Comparison of ENCODE assay signal across 1 cellular context in genomic region chr16:67226804-67227566, GRCh38.
A peak's percentile ranks its signal among the peaks of the same experiment; 100 is the strongest.
TF ChIP-seq lines count a peak whose summit lies in the region.

Gene TMEM208 (plus strand): TSS chr16:67227130. CDS start chr16:67227219, 89 bp downstream.

TF ChIP-seq in HEK293, 187 proteins besides CTCF, POLR2A, EP300 and RAD21 (continued from another document and continues in another):
- TF ChIP-seq ZNF148 (tag by site-specific recombination; IDR thresholded peaks at IDR 0.05; ENCODE audit: borderline replicate concordance), result no peak
- no peak for TF ChIP-seq ZNF157 (tag by site-specific recombination; IDR thresholded peaks at IDR 0.05)
- TF ChIP-seq ZNF560 (tag by site-specific recombination; IDR thresholded peaks at IDR 0.05; ENCODE audit: borderline replicate concordance), result no peak
- no peak for TF ChIP-seq ZNF280D (tag by site-specific recombination; IDR thresholded peaks at IDR 0.05)
- no peak for TF ChIP-seq ZNF302 (tag by site-specific recombination; IDR thresholded peaks at IDR 0.05; ENCODE audit: low read depth)
- TF ChIP-seq ZNF211 (tag by site-specific recombination; IDR thresholded peaks at IDR 0.05; ENCODE audit: low read depth), result no peak
- TF ChIP-seq ZNF26 (tag by site-specific recombination; IDR thresholded peaks at IDR 0.05), result no peak
- TF ChIP-seq ZNF16 (tag by site-specific recombination; IDR thresholded peaks at IDR 0.05; ENCODE audit: low read depth), result no peak
- TF ChIP-seq KLF16 (tag by site-specific recombination; IDR thresholded peaks at IDR 0.05), result peak; percentile 94
- no peak for TF ChIP-seq ZNF133 (tag by site-specific recombination; IDR thresholded peaks at IDR 0.05)
- TF ChIP-seq ZNF670 (tag by site-specific recombination; IDR thresholded peaks at IDR 0.05; ENCODE audit: low read depth), result no peak
- no peak; the same call in 1 of the 2 replicates for TF ChIP-seq ELK4 (IDR thresholded peaks at IDR 0.05; ENCODE audit: borderline replicate concordance, low read depth, low read length)
- TF ChIP-seq ZNF214 (tag by site-specific recombination; IDR thresholded peaks at IDR 0.05; ENCODE audit: borderline replicate concordance), result no peak
- TF ChIP-seq ZNF174 (tag by site-specific recombination; IDR thresholded peaks at IDR 0.05), result no peak
- no peak for TF ChIP-seq AEBP2 (tag by site-specific recombination; IDR thresholded peaks at IDR 0.05; ENCODE audit: borderline replicate concordance)
- TF ChIP-seq ZBTB21 (tag by site-specific recombination; IDR thresholded peaks at IDR 0.05), result peak; percentile 81; the same call in 1 of the 2 replicates
- TF ChIP-seq ZNF18 (tag by site-specific recombination; IDR thresholded peaks at IDR 0.05), result no peak
- no peak for TF ChIP-seq ZNF654 (tag by site-specific recombination; IDR thresholded peaks at IDR 0.05; ENCODE audit: low read depth)
- 0 out of 2 replicates have a peak, but pooled peaks have one; percentile 9 for TF ChIP-seq ZSCAN5A (tag by site-specific recombination; IDR thresholded peaks at IDR 0.05)
- TF ChIP-seq ZNF585B (tag by site-specific recombination; IDR thresholded peaks at IDR 0.05), result no peak
- no peak for TF ChIP-seq HOXC10 (CRISPR knock-in tag; IDR thresholded peaks at IDR 0.05)
- TF ChIP-seq ZNF792 (tag by site-specific recombination; IDR thresholded peaks at IDR 0.05), result 0 out of 2 replicates have a peak, but pooled peaks have one; percentile 28
- no peak for TF ChIP-seq ZSCAN30 (tag by site-specific recombination; IDR thresholded peaks at IDR 0.05)
- no peak for TF ChIP-seq ZNF292 (tag by site-specific recombination; IDR thresholded peaks at IDR 0.05; ENCODE audit: borderline replicate concordance, low read depth)
- no peak for TF ChIP-seq ZNF426 (tag by site-specific recombination; IDR thresholded peaks at IDR 0.05)
- TF ChIP-seq PRDM10 (tag by site-specific recombination; IDR thresholded peaks at IDR 0.05), result peak; percentile 40
- TF ChIP-seq ZNF416 (tag by site-specific recombination; IDR thresholded peaks at IDR 0.05), result no peak
- TF ChIP-seq BCL11B (tag by site-specific recombination; IDR thresholded peaks at IDR 0.05; ENCODE audit: low read depth), result no peak
- no peak for TF ChIP-seq REST (tag by site-specific recombination; IDR thresholded peaks at IDR 0.05)
- TF ChIP-seq ZBTB7A (tag by site-specific recombination; IDR thresholded peaks at IDR 0.05; ENCODE audit: low read depth), result no peak
- no peak for TF ChIP-seq ZNF341 (tag by site-specific recombination; IDR thresholded peaks at IDR 0.05; ENCODE audit: low read depth)
- TF ChIP-seq ZNF645 (tag by site-specific recombination; IDR thresholded peaks at IDR 0.05), result no peak
- peak; percentile 60 for TF ChIP-seq ZEB2 (tag by site-specific recombination; IDR thresholded peaks at IDR 0.05)
- TF ChIP-seq ZNF76 (tag by site-specific recombination; IDR thresholded peaks at IDR 0.05; ENCODE audit: borderline replicate concordance, low read depth), result peak; percentile 97
- TF ChIP-seq ZNF132 (tag by site-specific recombination; IDR thresholded peaks at IDR 0.05; ENCODE audit: borderline replicate concordance), result no peak
